ENCODE assay signal across 25 cellular contexts in the genomic region with DNA sequence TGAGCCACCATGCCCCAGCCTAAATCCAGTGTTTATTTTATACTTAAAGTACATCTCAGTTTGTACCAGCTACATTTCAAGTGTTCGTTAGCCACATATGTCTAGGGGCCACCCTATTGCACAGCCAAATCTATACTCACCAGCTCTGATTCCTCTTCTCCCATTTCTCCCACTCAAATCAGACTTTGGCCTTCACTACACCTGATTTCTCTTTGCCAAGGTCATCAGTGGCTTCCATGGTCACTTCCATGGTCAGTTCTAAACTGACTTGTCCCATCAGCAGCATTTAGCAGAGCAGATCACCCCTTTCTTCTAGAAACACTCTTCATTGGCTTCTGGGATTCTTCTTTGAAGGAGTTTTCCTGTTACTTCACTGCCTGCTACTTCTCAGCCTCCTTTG. TPM values are rescaled to one million over a fixed set of nuclear protein-coding genes. Genes with fewer than 3 reads are reported as not detected.
"Had no signal": no experiment of that assay in that cellular context is flagged by ENCODE, and none has a peak within 500 bp of the region (broad histone marks: within the 10 kb centered on the region; RNA-seq: fewer than 3 reads in every experiment).

No MANE protein-coding gene starts in this region.

- DNase-seq: Kasumi-1, MM.1S, NCI-H1092 treated with DMSO at 0.1 percent for 48 hours, NCI-H1436, NCI-H187, NCI-H2029, NCI-H2081 treated with DMSO at 0.1 percent for 48 hours, NCI-H2171, NCI-H226, NCI-H446, NCI-H510A, NCI-H524 treated with DMSO at 0.1 percent for 48 hours, NCI-H69, NCI-H774, Right ventricle myocardium superior, RPMI8226, SIG-M5, SW 1271 had no signal

- H3K4me2 ChIP-seq: KMS-11 had no signal

- H3K4me3 Mint-ChIP-seq: IgD-negative memory B cell had no signal

- H3K36me3 Mint-ChIP-seq: IgD-negative memory B cell had no signal

- H3K9me3 Mint-ChIP-seq: IgD-negative memory B cell had no signal

- ATAC-seq: K562 had no signal

- H3K4me1 ChIP-seq: SJSA1 had no signal

- H3K27ac ChIP-seq: KMS-11, SJSA1, SK-N-MC had no signal

- H3K9me3 ChIP-seq: SJSA1 had no signal

- H3K27me3 ChIP-seq: SJSA1 had no signal

- H3K27ac Mint-ChIP-seq: IgD-negative memory B cell had no signal

- H3K4me3 ChIP-seq: K562, SJSA1, SK-N-MC had no signal

- H3K27me3 Mint-ChIP-seq: IgD-negative memory B cell had no signal

- H3K9ac ChIP-seq: KMS-11 had no signal

RNA-seq across cellular contexts. Expression of a gene that starts 14.1 kb away (rescaled TPM):
- total RNA-seq: HT-29, K562, M059J, SJSA1 had no signal
- polyA plus RNA-seq: IgD-negative memory B cell, K562 had no signal
